8 cellular contexts compared by ENCODE assay signal in the genomic region with DNA sequence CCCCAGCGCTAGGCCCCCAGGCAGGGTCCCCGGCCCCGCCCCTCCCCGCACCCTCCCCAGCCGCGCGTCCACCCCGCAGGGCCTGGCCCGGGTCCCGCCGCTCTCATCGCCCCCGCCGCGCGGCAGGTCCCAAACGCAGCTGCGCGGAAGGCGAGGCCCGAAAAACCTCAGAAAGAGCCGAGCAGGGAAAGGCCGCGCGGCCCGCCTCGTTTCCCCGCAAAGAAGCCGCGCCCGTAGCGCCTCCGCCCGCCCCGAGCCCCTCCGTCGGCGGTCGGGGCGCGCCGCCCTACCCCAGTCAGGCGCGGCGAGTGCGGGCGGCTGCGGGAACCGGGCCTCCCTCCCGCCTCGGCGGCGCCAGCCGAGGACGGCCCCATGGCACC. TPM values are rescaled to one million over a fixed set of nuclear protein-coding genes. Genes with fewer than 3 reads are reported as not detected.
DNase-seq lines count a peak whose midpoint lies in the region; ATAC-seq and TF ChIP-seq lines count a peak whose summit lies in the region.

No MANE protein-coding gene starts in this region.

- peaks cover 6% of the 10 kb centered on the region for H3F3A ChIP-seq in SK-N-SH (replicated peaks; ENCODE audit: insufficient read depth)

- H3K4me3 Mint-ChIP-seq in activated CD4-positive, alpha-beta T cell treated with anti-CD3 and anti-CD28 coated beads, Interleukin-2, amount 10 ng/mL, durations not matched to agents 7 days and 5 days: peak overlapping the region; percentile 81

- no peaks in the 10 kb centered on the region for H3K27me3 Mint-ChIP-seq in activated CD4-positive, alpha-beta T cell treated with anti-CD3 and anti-CD28 coated beads, Interleukin-2, amount 10 ng/mL, durations not matched to agents 7 days and 5 days

- H3K36me3 ChIP-seq in SK-N-SH (replicated peaks in 1 of 2; ENCODE audit: control insufficient read depth in 1 of 2, insufficient read depth in 2 of 2, low read length in 1 of 2) (no peaks in the 10 kb centered on the region), rectal smooth muscle tissue (ENCODE audit: control insufficient read depth, insufficient read depth, low read length) (no peaks in the 10 kb centered on the region)

- POLR2A ChIA-PET in activated CD4-positive, alpha-beta T cell treated with anti-CD3 and anti-CD28 coated beads, Interleukin-2, amount 10 ng/mL, durations not matched to agents 7 days and 5 days (lab: Charles Lee): no interaction called here
- POLR2A ChIA-PET in SK-N-SH (lab: Yijun Ruan, JAX): no interaction called here

- H3K79me2 ChIP-seq in SK-N-SH (ENCODE audit: insufficient read depth): peaks cover 32% of the 10 kb centered on the region

- CTCF ChIA-PET in activated CD4-positive, alpha-beta T cell treated with anti-CD3 and anti-CD28 coated beads, Interleukin-2, amount 10 ng/mL, durations not matched to agents 7 days and 5 days (lab: Charles Lee): no interaction called here
- CTCF ChIA-PET in SK-N-SH (lab: Yijun Ruan, JAX): interaction anchor here (0.8 kb wide), 1 partner anchor 10 kb away, joined by 3 read pairs; no protein-coding TSS in a partner anchor

- TF ChIP-seq EP300 in SK-N-SH (IDR thresholded peaks at IDR 0.05; ENCODE audit: borderline replicate concordance in 1 of 2, low read depth in 1 of 2, low read length in 1 of 2): no peak

- peak overlapping the region in 1 of 2 experiments; percentile 50; a peak in 2 of 4 replicates for H3K27ac ChIP-seq in SK-N-SH (ENCODE audit: low read depth in 2 of 2, low read length in 1 of 2)
- peak overlapping the region; percentile 30 for H3K27ac ChIP-seq in rectal smooth muscle tissue (ENCODE audit: low read depth, low read length)

- TF ChIP-seq CTCF in SK-N-SH (IDR thresholded peaks at IDR 0.05) (no peak), fibroblast of pulmonary artery (IDR thresholded peaks at IDR 0.05; ENCODE audit: low read length, missing control alignments) (no peak)

- peaks cover 41% of the 10 kb centered on the region for H3K36me3 Mint-ChIP-seq in activated CD4-positive, alpha-beta T cell treated with anti-CD3 and anti-CD28 coated beads, Interleukin-2, amount 10 ng/mL, durations not matched to agents 7 days and 5 days (ENCODE audit: low read depth)

- H3K9me2 ChIP-seq in SK-N-SH: no peaks in the 10 kb centered on the region

- peaks cover 28% of the 10 kb centered on the region for H3K4me1 Mint-ChIP-seq in activated CD4-positive, alpha-beta T cell treated with anti-CD3 and anti-CD28 coated beads, Interleukin-2, amount 10 ng/mL, durations not matched to agents 7 days and 5 days

- WGBS in SK-N-SH (ENCODE audit: low lambda C conversion rate): 5% methylated on average over 4 of the region's 55 CpGs

- H3K9me3 ChIP-seq in SK-N-SH: no peaks in the 10 kb centered on the region

- H3K4me1 ChIP-seq in SK-N-SH (ENCODE audit: control insufficient read depth in 1 of 2, insufficient read depth in 2 of 2, low read depth in 1 of 2, low read length in 1 of 2) (peaks cover 0 to 3% of the 10 kb centered on the region in 2 experiments; a peak in 1 of 4 replicates), rectal smooth muscle tissue (ENCODE audit: control insufficient read depth, insufficient read depth, low read length) (no peaks in the 10 kb centered on the region)

- peak overlapping the region; percentile 75; the same call in 1 of the 2 replicates for H3K9ac ChIP-seq in SK-N-SH
- no peak overlapping the region for H3K9ac ChIP-seq in rectal smooth muscle tissue (ENCODE audit: low read length)

- peaks cover 12% of the 10 kb centered on the region; the same call in 1 of the 2 replicates for H4K20me1 ChIP-seq in SK-N-SH (ENCODE audit: insufficient read depth)

- H3K4me2 ChIP-seq in SK-N-SH: peak overlapping the region; percentile 74

- DNase-seq in activated CD4-positive, alpha-beta T cell treated with anti-CD3 and anti-CD28 coated beads, Interleukin-2, amount 10 ng/mL, durations not matched to agents 7 days and 5 days: no peak
- no peak for DNase-seq in activated CD4-positive, alpha-beta T cell treated with anti-CD3 and anti-CD28 coated beads, Interleukin-2, amount 50 U/mL, for 1 hour
- DNase-seq in SK-N-SH (peak; percentile 84), fibroblast of pulmonary artery (ENCODE audit: low read depth) (no peak), retina (no peak), HPDE6-E6E7 (ENCODE audit: extremely low spot score) (no peak)

- H3K9me3 Mint-ChIP-seq in activated CD4-positive, alpha-beta T cell treated with anti-CD3 and anti-CD28 coated beads, Interleukin-2, amount 10 ng/mL, durations not matched to agents 7 days and 5 days: peaks cover 3% of the 10 kb centered on the region

- H3K27ac Mint-ChIP-seq in activated CD4-positive, alpha-beta T cell treated with anti-CD3 and anti-CD28 coated beads, Interleukin-2, amount 10 ng/mL, durations not matched to agents 7 days and 5 days: peak overlapping the region; percentile 83

- H2AFZ ChIP-seq in SK-N-SH (ENCODE audit: low read depth): no peak overlapping the region

- H3K27me3 ChIP-seq in SK-N-SH (ENCODE audit: insufficient read depth) (no peaks in the 10 kb centered on the region), rectal smooth muscle tissue (ENCODE audit: control insufficient read depth, insufficient read depth, low read length) (no peaks in the 10 kb centered on the region)

- H3K4me3 ChIP-seq in SK-N-SH (ENCODE audit: low read depth in 2 of 2, low read length in 1 of 2): peak overlapping the region; percentile 70 to 87
- peak overlapping the region; percentile 60 for H3K4me3 ChIP-seq in fibroblast of pulmonary artery (replicated peaks; ENCODE audit: low read depth, low read length)
- peak overlapping the region; percentile 53 for H3K4me3 ChIP-seq in rectal smooth muscle tissue (ENCODE audit: low read length)

- ATAC-seq in HG02840 (IDR thresholded peaks at IDR 0.05; ENCODE audit: low FRiP score, unreplicated experiment): peak; percentile 25

- no peak for TF ChIP-seq RAD21 in SK-N-SH (IDR thresholded peaks at IDR 0.05; ENCODE audit: low read length)

TF ChIP-seq in SK-N-SH, 30 proteins besides CTCF, POLR2A, EP300 and RAD21 (continues in another document):
- TF ChIP-seq, protein P1, sequence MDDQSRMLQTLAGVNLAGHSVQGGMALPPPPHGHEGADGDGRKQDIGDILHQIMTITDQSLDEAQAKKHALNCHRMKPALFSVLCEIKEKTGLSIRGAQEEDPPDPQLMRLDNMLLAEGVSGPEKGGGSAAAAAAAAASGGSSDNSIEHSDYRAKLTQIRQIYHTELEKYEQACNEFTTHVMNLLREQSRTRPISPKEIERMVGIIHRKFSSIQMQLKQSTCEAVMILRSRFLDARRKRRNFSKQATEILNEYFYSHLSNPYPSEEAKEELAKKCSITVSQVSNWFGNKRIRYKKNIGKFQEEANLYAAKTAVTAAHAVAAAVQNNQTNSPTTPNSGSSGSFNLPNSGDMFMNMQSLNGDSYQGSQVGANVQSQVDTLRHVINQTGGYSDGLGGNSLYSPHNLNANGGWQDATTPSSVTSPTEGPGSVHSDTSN (IDR thresholded peaks at IDR 0.05): no peak
- TF ChIP-seq, protein P2, sequence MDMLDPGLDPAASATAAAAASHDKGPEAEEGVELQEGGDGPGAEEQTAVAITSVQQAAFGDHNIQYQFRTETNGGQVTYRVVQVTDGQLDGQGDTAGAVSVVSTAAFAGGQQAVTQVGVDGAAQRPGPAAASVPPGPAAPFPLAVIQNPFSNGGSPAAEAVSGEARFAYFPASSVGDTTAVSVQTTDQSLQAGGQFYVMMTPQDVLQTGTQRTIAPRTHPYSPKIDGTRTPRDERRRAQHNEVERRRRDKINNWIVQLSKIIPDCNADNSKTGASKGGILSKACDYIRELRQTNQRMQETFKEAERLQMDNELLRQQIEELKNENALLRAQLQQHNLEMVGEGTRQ (IDR thresholded peaks at IDR 0.05; ENCODE audit: borderline replicate concordance, low read depth, low read length): no peak
- TF ChIP-seq, protein P3, sequence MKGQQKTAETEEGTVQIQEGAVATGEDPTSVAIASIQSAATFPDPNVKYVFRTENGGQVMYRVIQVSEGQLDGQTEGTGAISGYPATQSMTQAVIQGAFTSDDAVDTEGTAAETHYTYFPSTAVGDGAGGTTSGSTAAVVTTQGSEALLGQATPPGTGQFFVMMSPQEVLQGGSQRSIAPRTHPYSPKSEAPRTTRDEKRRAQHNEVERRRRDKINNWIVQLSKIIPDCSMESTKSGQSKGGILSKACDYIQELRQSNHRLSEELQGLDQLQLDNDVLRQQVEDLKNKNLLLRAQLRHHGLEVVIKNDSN (IDR thresholded peaks at IDR 0.05; ENCODE audit: borderline replicate concordance, low read depth): no peak
- TF ChIP-seq FOSL2 (IDR thresholded peaks at IDR 0.05; ENCODE audit: borderline replicate concordance, low read depth) (no peak), TEAD4 (IDR thresholded peaks at IDR 0.05; ENCODE audit: borderline replicate concordance, insufficient read depth) (no peak), GATA2 (CRISPR knock-in tag; IDR thresholded peaks at IDR 0.05) (no peak), RXRA (IDR thresholded peaks at IDR 0.05; ENCODE audit: borderline replicate concordance, low read depth) (no peak), MXI1 (IDR thresholded peaks at IDR 0.05; ENCODE audit: low read depth, low read length) (no peak), MEF2A (IDR thresholded peaks at IDR 0.05; ENCODE audit: borderline replicate concordance, low read depth) (no peak)

RNA-seq across cellular contexts. Expression of a gene that starts 0.3 kb away (rescaled TPM):
- 100 to 1,000 TPM; 167 to 176 TPM for total RNA-seq in activated CD4-positive, alpha-beta T cell treated with anti-CD3 and anti-CD28 coated beads, Interleukin-2, amount 10 ng/mL, durations not matched to agents 7 days and 5 days
- polyA plus RNA-seq in SK-N-SH (2012; rRNA removed): 17.8 and 20.1 TPM in 2 replicates
- polyA plus RNA-seq in SK-N-SH (2012; cell fraction: cytosol; rRNA removed): 5.5 and 6.8 TPM in 2 replicates
- 89.3 and 94.3 TPM in 2 replicates for polyA plus RNA-seq in SK-N-SH (2012; cell fraction: nucleus; rRNA removed)

RNA-seq across cellular contexts. Expression of a gene that starts 0.6 kb away (rescaled TPM):
- total RNA-seq in activated CD4-positive, alpha-beta T cell treated with anti-CD3 and anti-CD28 coated beads, Interleukin-2, amount 10 ng/mL, durations not matched to agents 7 days and 5 days: 10 to 100 TPM; 35.9 to 38.9 TPM
- 25.4 and 35.8 TPM in 2 replicates for polyA plus RNA-seq in SK-N-SH (2012; rRNA removed)
- 23.8 and 25.0 TPM in 2 replicates for polyA plus RNA-seq in SK-N-SH (2012; cell fraction: cytosol; rRNA removed)
- polyA plus RNA-seq in SK-N-SH (2012; cell fraction: nucleus; rRNA removed): 21.8 and 26.8 TPM in 2 replicates

RNA-seq across cellular contexts. Expression of a gene that starts 23.8 kb away (rescaled TPM):
- total RNA-seq in activated CD4-positive, alpha-beta T cell treated with anti-CD3 and anti-CD28 coated beads, Interleukin-2, amount 10 ng/mL, durations not matched to agents 7 days and 5 days: 10 to 100 TPM; 46.4 to 48.7 TPM
- polyA plus RNA-seq in SK-N-SH (2012; rRNA removed): 19.9 and 22.5 TPM in 2 replicates
- polyA plus RNA-seq in SK-N-SH (2012; cell fraction: cytosol; rRNA removed): 11.6 and 15.3 TPM in 2 replicates
- polyA plus RNA-seq in SK-N-SH (2012; cell fraction: nucleus; rRNA removed): 14.8 and 16.5 TPM in 2 replicates
